ENCODE assay signal across 22 cellular contexts in the genomic region with DNA sequence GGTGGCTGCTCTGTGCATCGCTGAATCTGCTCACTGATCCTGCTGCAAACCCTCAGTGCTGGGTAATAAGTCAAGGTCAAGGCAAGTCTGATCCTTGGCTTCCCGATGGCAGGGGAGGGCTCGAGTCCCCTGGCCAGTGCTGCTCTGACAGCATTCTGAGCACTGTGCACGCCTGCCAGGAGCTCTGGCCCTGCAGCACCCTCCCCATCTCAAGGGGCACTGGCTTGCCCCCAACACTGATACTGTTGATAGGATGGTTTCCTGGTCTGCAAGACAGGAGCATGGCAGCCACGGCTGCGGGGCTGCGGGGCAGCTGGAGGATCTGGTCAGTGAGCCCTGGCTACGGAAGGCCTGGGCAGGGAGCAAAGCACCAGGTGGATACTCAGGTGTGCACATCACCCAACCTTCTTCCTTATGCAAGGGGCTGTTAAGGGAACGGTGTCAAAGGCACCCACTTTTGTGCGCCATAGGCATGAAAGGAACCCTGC.
DNase-seq lines count a peak whose midpoint lies in the region; ATAC-seq, FAIRE-seq and TF ChIP-seq lines count a peak whose summit lies in the region.
"Had no signal": no experiment of that assay in that cellular context is flagged by ENCODE, and none has a peak within 500 bp of the region (broad histone marks: within the 10 kb centered on the region; RNA-seq: fewer than 3 reads in every experiment).

No MANE protein-coding gene starts in this region.

- H3K9me3 ChIP-seq in small intestine (ENCODE audit: control insufficient read depth, low read depth), result no peaks in the 10 kb centered on the region
- H3K9me3 ChIP-seq: adrenal gland, suprapubic skin, uterus had no signal

- no peaks in the 10 kb centered on the region for H3K4me1 ChIP-seq in small intestine (ENCODE audit: control insufficient read depth in 2 of 2, insufficient read depth in 1 of 2, low read depth in 1 of 2, low read length in 1 of 2)
- H3K4me1 ChIP-seq: neural progenitor cell, uterus had no signal

- CTCF ChIA-PET in activated naive CD4-positive, alpha-beta T cell treated with anti-CD3 and anti-CD28 coated beads for 36 hours (lab: Charles Lee), result interaction anchor here (2.3 kb wide), 1 partner anchor 158 kb away, joined by 10 read pairs; no protein-coding TSS in a partner anchor
- CTCF ChIA-PET in activated CD8-positive, alpha-beta T cell treated with anti-CD3 and anti-CD28 coated beads for 36 hours (lab: Charles Lee), result interaction anchor here (0.8 kb wide), 1 partner anchor 39 kb away, joined by 3 read pairs; no protein-coding TSS in a partner anchor

- H3K27me3 ChIP-seq in small intestine (ENCODE audit: control insufficient read depth in 2 of 2, insufficient read depth in 2 of 2, low read length in 2 of 2), result no peaks in the 10 kb centered on the region
- H3K27me3 ChIP-seq: adrenal gland, neural progenitor cell, suprapubic skin, uterus had no signal

- DNase-seq in activated naive CD4-positive, alpha-beta T cell treated with anti-CD3 and anti-CD28 coated beads for 36 hours, result no peak
- no peak for DNase-seq in activated naive CD4-positive, alpha-beta T cell treated with Interleukin-2 at 50 U/mL for 16 hours
- DNase-seq in activated CD8-positive, alpha-beta T cell treated with anti-CD3 and anti-CD28 coated beads for 36 hours, result no peak
- peak; percentile 4 for DNase-seq in epithelial cell of esophagus (ENCODE audit: low read depth)
- DNase-seq in small intestine, result no peak
- no peak for DNase-seq in stimulated activated CD4-positive, alpha-beta T cell treated with anti-CD3 and anti-CD28 coated beads, Interleukin-4, amount 100 ng/mL, for 24 hours
- DNase-seq: ACHN; activated T-cell treated with anti-CD3 and anti-CD28 coated beads, Interleukin-2, amount 50 U/mL, for 48 hours; left ventricle myocardium superior; MM.1S; NCI-H146; NCI-H2171 treated with DMSO at 0.1 percent for 48 hours; NCI-H748 treated with DMSO at 0.1 percent for 48 hours; SW 1271; uterus had no signal

- TF ChIP-seq CTCF in activated CD8-positive, alpha-beta T cell treated with anti-CD3 and anti-CD28 coated beads for 36 hours (IDR thresholded peaks at IDR 0.05), result no peak
- TF ChIP-seq CTCF in epithelial cell of esophagus (IDR thresholded peaks at IDR 0.05; ENCODE audit: insufficient read depth, low read depth, low read length, missing control alignments), result no peak

- 85 to 90% (median 87%) methylated on average over 9 to 10 of the region's 10 CpGs for WGBS in small intestine, 3 donors

- ATAC-seq in activated CD8-positive, alpha-beta T cell treated with anti-CD3 and anti-CD28 coated beads for 36 hours, result no peak
- no peak for ATAC-seq in GM21447 (IDR thresholded peaks at IDR 0.05; ENCODE audit: unreplicated experiment)
- ATAC-seq: left ventricle myocardium superior had no signal

- H3K4me3 Mint-ChIP-seq in activated naive CD4-positive, alpha-beta T cell treated with anti-CD3 and anti-CD28 coated beads for 36 hours, result no peak overlapping the region
- H3K4me3 Mint-ChIP-seq in activated CD8-positive, alpha-beta T cell treated with anti-CD3 and anti-CD28 coated beads for 36 hours, result no peak overlapping the region
- H3K4me3 Mint-ChIP-seq: IgD-negative memory B cell, neural progenitor cell had no signal

- H3K27ac ChIP-seq in temporal lobe (ENCODE audit: low read depth, low read length) (peak overlapping the region; percentile 1), small intestine (ENCODE audit: low read depth in 1 of 2, low read length in 1 of 2) (no peak overlapping the region)
- H3K27ac ChIP-seq: C4-2B, neural progenitor cell, suprapubic skin, uterus had no signal

- intact Hi-C loops in activated naive CD4-positive, alpha-beta T cell treated with anti-CD3 and anti-CD28 coated beads for 36 hours (cut with micrococcal nuclease), result no loop called here
- intact Hi-C loops in activated CD8-positive, alpha-beta T cell treated with anti-CD3 and anti-CD28 coated beads for 36 hours (cut with micrococcal nuclease), result no loop called here

- FAIRE-seq in small intestine (lab: Jason Lieb, UNC), result no peak

- H3K4me3 ChIP-seq in epithelial cell of esophagus (ENCODE audit: low read length), result no peak overlapping the region
- H3K4me3 ChIP-seq in small intestine (ENCODE audit: low read depth in 1 of 2, low read length in 2 of 2), result no peak overlapping the region
- H3K4me3 ChIP-seq: adrenal gland, neural progenitor cell, suprapubic skin, uterus had no signal

- no peaks in the 10 kb centered on the region for H3K27me3 Mint-ChIP-seq in activated naive CD4-positive, alpha-beta T cell treated with anti-CD3 and anti-CD28 coated beads for 36 hours (ENCODE audit: low read depth)
- no peaks in the 10 kb centered on the region for H3K27me3 Mint-ChIP-seq in activated CD8-positive, alpha-beta T cell treated with anti-CD3 and anti-CD28 coated beads for 36 hours
- H3K27me3 Mint-ChIP-seq: IgD-negative memory B cell had no signal

- H3K27ac Mint-ChIP-seq in activated naive CD4-positive, alpha-beta T cell treated with anti-CD3 and anti-CD28 coated beads for 36 hours, result peak overlapping the region; percentile 32
- peak overlapping the region; percentile 75 for H3K27ac Mint-ChIP-seq in activated CD8-positive, alpha-beta T cell treated with anti-CD3 and anti-CD28 coated beads for 36 hours
- H3K27ac Mint-ChIP-seq: neural progenitor cell had no signal

- no peaks in the 10 kb centered on the region for H3K4me1 Mint-ChIP-seq in activated naive CD4-positive, alpha-beta T cell treated with anti-CD3 and anti-CD28 coated beads for 36 hours (ENCODE audit: low read depth)
- H3K4me1 Mint-ChIP-seq in activated CD8-positive, alpha-beta T cell treated with anti-CD3 and anti-CD28 coated beads for 36 hours (ENCODE audit: low read depth), result peaks cover 8% of the 10 kb centered on the region
- H3K4me1 Mint-ChIP-seq: neural progenitor cell had no signal

- peaks cover 65% of the 10 kb centered on the region for H3K36me3 Mint-ChIP-seq in activated naive CD4-positive, alpha-beta T cell treated with anti-CD3 and anti-CD28 coated beads for 36 hours (ENCODE audit: low read depth)
- H3K36me3 Mint-ChIP-seq in activated CD8-positive, alpha-beta T cell treated with anti-CD3 and anti-CD28 coated beads for 36 hours (ENCODE audit: low read depth), result peaks cover 83% of the 10 kb centered on the region

- POLR2A ChIA-PET in activated CD8-positive, alpha-beta T cell treated with anti-CD3 and anti-CD28 coated beads for 36 hours (lab: Charles Lee), result interaction anchor here (1.0 to 1.2 kb wide), 3 partner anchors 10 to 65 kb away, joined by 3 read pairs; no protein-coding TSS in a partner anchor

- no peaks in the 10 kb centered on the region for H3K9me3 Mint-ChIP-seq in activated naive CD4-positive, alpha-beta T cell treated with anti-CD3 and anti-CD28 coated beads for 36 hours
- no peaks in the 10 kb centered on the region for H3K9me3 Mint-ChIP-seq in activated CD8-positive, alpha-beta T cell treated with anti-CD3 and anti-CD28 coated beads for 36 hours
- H3K9me3 Mint-ChIP-seq: IgD-negative memory B cell, neural progenitor cell had no signal

- H3K36me3 ChIP-seq in small intestine (ENCODE audit: control insufficient read depth in 2 of 2, insufficient read depth in 2 of 2, low read length in 2 of 2), result peaks cover 6 to 13% of the 10 kb centered on the region in 2 donors
- H3K36me3 ChIP-seq: neural progenitor cell, uterus had no signal
